In the genomic region with DNA sequence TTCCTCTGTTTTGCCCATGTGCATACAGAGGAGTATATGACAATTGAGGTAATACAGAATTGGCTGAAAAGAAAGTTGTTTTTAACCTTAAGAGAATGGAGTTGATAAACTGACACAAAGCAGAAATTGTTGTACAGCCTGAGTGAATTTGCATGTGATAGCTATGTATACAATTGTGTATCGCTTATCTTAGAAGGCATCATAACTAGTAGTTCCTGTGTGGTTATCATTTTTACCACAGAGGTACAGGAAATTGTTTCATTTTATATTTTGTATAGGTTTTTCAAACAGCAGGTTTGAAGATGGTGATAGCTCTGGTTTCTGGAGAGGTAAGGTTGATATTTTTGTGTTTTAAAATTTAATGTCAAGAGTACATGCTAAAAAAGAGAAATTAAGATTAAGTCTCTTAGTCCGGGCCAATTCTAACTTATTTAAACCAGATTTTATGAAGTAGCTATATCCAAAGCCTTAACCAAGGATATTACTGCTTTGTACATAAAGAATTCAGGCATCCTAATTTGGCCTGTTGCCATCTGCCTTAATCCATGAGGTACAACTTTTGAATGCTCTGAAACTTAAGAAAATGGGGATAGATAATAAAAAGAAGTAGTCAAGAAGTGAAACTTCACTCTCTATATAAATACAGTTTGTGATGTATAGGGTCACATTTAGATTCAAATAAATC, we compare ENCODE assay signal across 18 cellular contexts. TPM values are rescaled to one million over a fixed set of nuclear protein-coding genes. Genes with fewer than 3 reads are reported as not detected.
DNase-seq lines count a peak whose midpoint lies in the region; ATAC-seq and TF ChIP-seq lines count a peak whose summit lies in the region.
"Had no signal": no experiment of that assay in that cellular context is flagged by ENCODE, and none has a peak within 500 bp of the region (broad histone marks: within the 10 kb centered on the region; RNA-seq: fewer than 3 reads in every experiment).

No MANE protein-coding gene starts in this region.

- DNase-seq in NCI-H82 (lab: John Stamatoyannopoulos, UW) (peak; percentile 2), NCI-H82 treated with DMSO at 0.1 percent for 48 hours (lab: John Stamatoyannopoulos, UW; ENCODE audit: unreplicated experiment) (no peak), MV-4-11 (lab: John Stamatoyannopoulos, UW) (no peak), thyroid gland (no peak), HK-2 (ENCODE audit: unreplicated experiment) (no peak)
- DNase-seq in activated CD8-positive, alpha-beta T cell treated with anti-CD3 and anti-CD28 coated beads, Interleukin-2, amount 10 ng/mL, durations not matched to agents 7 days and 5 days, result no peak
- DNase-seq: amniotic stem cell, glutamatergic neuron, H7, islet precursor cell, NCI-H1092 treated with DMSO at 0.1 percent for 48 hours, SHP77 treated with DMSO at 0.1 percent for 48 hours, sigmoid colon had no signal

- intact Hi-C loops in thyroid gland (cut with DNase I), result no loop called here

- TF ChIP-seq CTCF in thyroid gland (IDR thresholded peaks at IDR 0.05), result no peak

- no peaks in the 10 kb centered on the region for H3K9me3 Mint-ChIP-seq in activated CD8-positive, alpha-beta T cell treated with anti-CD3 and anti-CD28 coated beads, Interleukin-2, amount 10 ng/mL, durations not matched to agents 7 days and 5 days (ENCODE audit: insufficient read depth)

- peaks cover 13% of the 10 kb centered on the region for H3K27me3 Mint-ChIP-seq in activated CD8-positive, alpha-beta T cell treated with anti-CD3 and anti-CD28 coated beads, Interleukin-2, amount 10 ng/mL, durations not matched to agents 7 days and 5 days (ENCODE audit: low read depth)

- WGBS in thyroid gland, 2 donors, result 82 to 89% methylated on average over 2 of the region's 2 CpGs

- CTCF ChIA-PET in activated CD8-positive, alpha-beta T cell treated with anti-CD3 and anti-CD28 coated beads, Interleukin-2, amount 10 ng/mL, durations not matched to agents 7 days and 5 days (lab: Charles Lee), result interaction anchor here (0.8 kb wide), 1 partner anchor 21 kb away, joined by 3 read pairs; no protein-coding TSS in a partner anchor

- peak overlapping the region; percentile 56 for H3K4me3 Mint-ChIP-seq in activated CD8-positive, alpha-beta T cell treated with anti-CD3 and anti-CD28 coated beads, Interleukin-2, amount 10 ng/mL, durations not matched to agents 7 days and 5 days
- H3K4me3 Mint-ChIP-seq: CD14-positive monocyte had no signal

- no peaks in the 10 kb centered on the region for H3K36me3 ChIP-seq in thyroid gland
- H3K36me3 ChIP-seq: sigmoid colon had no signal

- H3K9me3 ChIP-seq in thyroid gland, result no peaks in the 10 kb centered on the region
- H3K9me3 ChIP-seq: sigmoid colon had no signal

- no peaks in the 10 kb centered on the region for H3K27me3 ChIP-seq in thyroid gland
- H3K27me3 ChIP-seq: sigmoid colon had no signal

- H3K36me3 Mint-ChIP-seq in activated CD8-positive, alpha-beta T cell treated with anti-CD3 and anti-CD28 coated beads, Interleukin-2, amount 10 ng/mL, durations not matched to agents 7 days and 5 days (ENCODE audit: low read depth), result peaks cover 8% of the 10 kb centered on the region
- H3K36me3 Mint-ChIP-seq: CD14-positive monocyte had no signal

- H3K4me1 Mint-ChIP-seq in activated CD8-positive, alpha-beta T cell treated with anti-CD3 and anti-CD28 coated beads, Interleukin-2, amount 10 ng/mL, durations not matched to agents 7 days and 5 days (ENCODE audit: low read depth), result peaks cover 33% of the 10 kb centered on the region

- POLR2A ChIA-PET in activated CD8-positive, alpha-beta T cell treated with anti-CD3 and anti-CD28 coated beads, Interleukin-2, amount 10 ng/mL, durations not matched to agents 7 days and 5 days (lab: Charles Lee), result interaction anchor here (0.6 kb wide), 1 partner anchor 58 kb away, joined by 4 read pairs; no protein-coding TSS in a partner anchor

- ATAC-seq in GM18868 (IDR thresholded peaks at IDR 0.05; ENCODE audit: unreplicated experiment) (peak; percentile 78), HG03159 (IDR thresholded peaks at IDR 0.05; ENCODE audit: unreplicated experiment) (peak; percentile 70)
- peak; percentile 97 for ATAC-seq in activated CD8-positive, alpha-beta T cell treated with anti-CD3 and anti-CD28 coated beads, Interleukin-2, amount 10 ng/mL, durations not matched to agents 7 days and 5 days

- TF ChIP-seq POLR2A in thyroid gland (IDR thresholded peaks at IDR 0.05), result no peak

- no peak overlapping the region for H3K4me3 ChIP-seq in thyroid gland (replicated peaks in 1 of 3)
- H3K4me3 ChIP-seq: sigmoid colon had no signal

- H3K27ac ChIP-seq in thyroid gland, result no peak overlapping the region
- H3K27ac ChIP-seq: 22Rv1, sigmoid colon had no signal

- peak overlapping the region; percentile 76 for H3K27ac Mint-ChIP-seq in activated CD8-positive, alpha-beta T cell treated with anti-CD3 and anti-CD28 coated beads, Interleukin-2, amount 10 ng/mL, durations not matched to agents 7 days and 5 days
- H3K27ac Mint-ChIP-seq: CD14-positive monocyte had no signal

- no peaks in the 10 kb centered on the region for H3K4me1 ChIP-seq in thyroid gland
- H3K4me1 ChIP-seq: sigmoid colon had no signal

RNA-seq across cellular contexts. Expression of a gene that starts 26.0 kb away (rescaled TPM):
- total RNA-seq in activated CD8-positive, alpha-beta T cell treated with anti-CD3 and anti-CD28 coated beads, Interleukin-2, amount 10 ng/mL, durations not matched to agents 7 days and 5 days, result under 1 TPM; 0.23 to 0.61 TPM
- total RNA-seq in thyroid gland, result under 1 TPM in 2 of 4 donors, not detected in 2; 0.27 to 0.33 TPM
- total RNA-seq: epithelial cell of proximal tubule, H7 had no signal

RNA-seq across cellular contexts. Expression of a gene that starts 51.8 kb away (rescaled TPM):
- 10 to 100 TPM; 22.6 to 25.6 TPM for total RNA-seq in activated CD8-positive, alpha-beta T cell treated with anti-CD3 and anti-CD28 coated beads, Interleukin-2, amount 10 ng/mL, durations not matched to agents 7 days and 5 days
- 10 to 100 TPM; 19.5 to 44.2 (median 30.4) TPM for total RNA-seq in thyroid gland
